ENCODE assay signal across 18 cellular contexts in the genomic region with DNA sequence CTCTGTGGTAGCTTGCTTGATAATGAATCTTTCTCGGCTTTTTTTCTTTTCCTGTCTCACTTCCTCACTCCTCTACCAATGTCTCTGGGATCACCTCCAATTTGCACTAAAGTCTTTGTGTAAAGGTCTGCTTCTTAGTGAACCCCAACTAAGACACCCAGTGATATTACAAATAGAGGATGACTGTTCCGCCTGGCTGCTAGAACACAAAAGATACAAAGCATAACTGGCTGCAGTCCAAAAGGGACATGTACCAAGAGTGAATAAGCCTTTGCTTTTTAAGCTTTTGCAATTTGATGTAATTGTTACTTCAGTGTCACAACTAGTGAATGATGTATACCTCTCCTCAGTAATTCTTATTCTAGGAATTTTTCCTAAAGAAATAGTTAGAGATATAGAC.
DNase-seq lines count a peak whose midpoint lies in the region; ATAC-seq and TF ChIP-seq lines count a peak whose summit lies in the region.
"Had no signal": no experiment of that assay in that cellular context is flagged by ENCODE, and none has a peak within 500 bp of the region (broad histone marks: within the 10 kb centered on the region; RNA-seq: fewer than 3 reads in every experiment).

No MANE protein-coding gene starts in this region.

- POLR2A ChIA-PET in PC-3 (lab: Charles Lee; ENCODE audit: unreplicated experiment) = no interaction called here

- no peak overlapping the region for H3K4me2 ChIP-seq in PC-3 (ENCODE audit: low read length)
- no peak overlapping the region for H3K4me2 ChIP-seq in fibroblast of lung (ENCODE audit: extremely low read depth, insufficient read depth, low read length)
- H3K4me2 ChIP-seq: PC-9 had no signal

- H4K20me1 ChIP-seq in PC-3 (ENCODE audit: low read length) (no peaks in the 10 kb centered on the region), fibroblast of lung (ENCODE audit: control insufficient read depth, extremely low read depth, insufficient read depth, low read length) (no peaks in the 10 kb centered on the region)

- no peak overlapping the region for H3K27ac ChIP-seq in PC-3 (ENCODE audit: low read length)
- no peak overlapping the region for H3K27ac ChIP-seq in fibroblast of lung (ENCODE audit: insufficient read depth, low read length)
- H3K27ac ChIP-seq: body of pancreas, heart right ventricle, HL-60, PC-9, suprapubic skin had no signal

- no peaks in the 10 kb centered on the region for H3F3A ChIP-seq in PC-3 (ENCODE audit: low read length, unreplicated experiment)

- ATAC-seq in PC-3 (no peak), HG03457 (IDR thresholded peaks at IDR 0.05; ENCODE audit: unreplicated experiment) (no peak), mucosa of descending colon (no peak)
- no peak for ATAC-seq in effector memory CD8-positive, alpha-beta T cell (replicated peaks)
- ATAC-seq: body of pancreas, heart right ventricle, left cardiac atrium had no signal

- H3K79me2 ChIP-seq in PC-3 (ENCODE audit: low read length) (no peaks in the 10 kb centered on the region), fibroblast of lung (ENCODE audit: control insufficient read depth, insufficient read depth, low read length) (no peaks in the 10 kb centered on the region)

- peak; percentile 92 for DNase-seq in COR-L47 (lab: John Stamatoyannopoulos, UW)
- DNase-seq in NCI-H1436 (lab: John Stamatoyannopoulos, UW) = peak; percentile 24
- peak; percentile 56 for DNase-seq in PC-3
- DNase-seq in fibroblast of lung (ENCODE audit: low read depth in 2 of 2) = peak; percentile 61 to 66
- no peak for DNase-seq in HuH-7 (ENCODE audit: low spot score)
- no peak for DNase-seq in effector memory CD8-positive, alpha-beta T cell
- DNase-seq in mucosa of descending colon = no peak
- DNase-seq: activated gamma-delta T cell, body of pancreas, heart right ventricle, HFFc6, left cardiac atrium, NCI-H226, PC-9, posterior cingulate gyrus had no signal

- no peak overlapping the region for H3K4me3 Mint-ChIP-seq in effector memory CD8-positive, alpha-beta T cell
- H3K4me3 Mint-ChIP-seq: HFFc6 had no signal

- H3K9me3 ChIP-seq in PC-3 (ENCODE audit: low read length) (no peaks in the 10 kb centered on the region), fibroblast of lung (ENCODE audit: control insufficient read depth, insufficient read depth, low read depth, low read length) (no peaks in the 10 kb centered on the region), mucosa of descending colon (no peaks in the 10 kb centered on the region)

- H2AFZ ChIP-seq in PC-3 (ENCODE audit: low read length) (no peak overlapping the region), fibroblast of lung (ENCODE audit: low read length) (no peak overlapping the region)
- H2AFZ ChIP-seq: PC-9 had no signal

- BruUV-seq in PC-3 (replicated peaks; lab: Mats Ljungman, UMichigan) = no TSS peak

- H3K27me3 Mint-ChIP-seq in effector memory CD8-positive, alpha-beta T cell = no peaks in the 10 kb centered on the region

- H3K27ac Mint-ChIP-seq in effector memory CD8-positive, alpha-beta T cell = no peak overlapping the region
- H3K27ac Mint-ChIP-seq: HFFc6 had no signal

- TF ChIP-seq CTCF in PC-3 (conservative IDR thresholded peaks at IDR 0.05; ENCODE audit: low read depth, low read length) = no peak
- no peak for TF ChIP-seq CTCF in fibroblast of lung (conservative IDR thresholded peaks at IDR 0.05 in 1 of 2, IDR thresholded peaks at IDR 0.05 in 1 of 2; ENCODE audit: low read depth in 1 of 2, low read length in 2 of 2)
- no peak for TF ChIP-seq CTCF in mucosa of descending colon (IDR thresholded peaks at IDR 0.05)

- CTCF ChIA-PET in PC-3 (lab: Charles Lee) = no interaction called here

- H3K4me1 ChIP-seq in PC-3 (ENCODE audit: insufficient read depth, low read length) (no peaks in the 10 kb centered on the region), fibroblast of lung (ENCODE audit: control insufficient read depth, extremely low read depth, insufficient read depth, low read length) (no peaks in the 10 kb centered on the region), mucosa of descending colon (ENCODE audit: low read depth) (no peaks in the 10 kb centered on the region)
- H3K4me1 ChIP-seq: body of pancreas, heart right ventricle, suprapubic skin had no signal

- peaks cover 0 to 3% of the 10 kb centered on the region in 2 donors for H3K9me3 Mint-ChIP-seq in effector memory CD8-positive, alpha-beta T cell

- no peak overlapping the region for H3K9ac ChIP-seq in PC-3 (ENCODE audit: low read length)
- no peak overlapping the region for H3K9ac ChIP-seq in fibroblast of lung (ENCODE audit: insufficient read depth, low read length)

- H3K4me3 ChIP-seq in PC-3 (ENCODE audit: low read length) = no peak overlapping the region
- no peak overlapping the region for H3K4me3 ChIP-seq in fibroblast of lung (replicated peaks in 1 of 4; ENCODE audit: control extremely low read depth in 1 of 4, insufficient read depth in 1 of 4, low read depth in 3 of 4, low read length in 4 of 4)
- H3K4me3 ChIP-seq in mucosa of descending colon = no peak overlapping the region
- H3K4me3 ChIP-seq: body of pancreas, heart right ventricle, PC-9, suprapubic skin had no signal

- H3K9me2 ChIP-seq in PC-3 (replicated peaks; ENCODE audit: low read length) = no peaks in the 10 kb centered on the region

- no peaks in the 10 kb centered on the region for H3K36me3 Mint-ChIP-seq in effector memory CD8-positive, alpha-beta T cell (ENCODE audit: insufficient read depth)

- intact Hi-C loops in PC-3 (cut with micrococcal nuclease) = no loop called here
- intact Hi-C loops in mucosa of descending colon (cut with DNase I, micrococcal nuclease) = no loop called here

- no peaks in the 10 kb centered on the region for H3K27me3 ChIP-seq in PC-3 (ENCODE audit: low read length)
- no peaks in the 10 kb centered on the region for H3K27me3 ChIP-seq in fibroblast of lung (ENCODE audit: control insufficient read depth, insufficient read depth, low read length)
- H3K27me3 ChIP-seq: body of pancreas, heart right ventricle, suprapubic skin had no signal

- H3K36me3 ChIP-seq in PC-3 (ENCODE audit: low read depth, low read length) (no peaks in the 10 kb centered on the region), fibroblast of lung (ENCODE audit: control insufficient read depth, insufficient read depth, low read length) (no peaks in the 10 kb centered on the region), mucosa of descending colon (ENCODE audit: low read depth) (no peaks in the 10 kb centered on the region)
- H3K36me3 ChIP-seq: heart right ventricle, suprapubic skin had no signal

- no peaks in the 10 kb centered on the region for H3K4me1 Mint-ChIP-seq in effector memory CD8-positive, alpha-beta T cell (ENCODE audit: low read depth in 2 of 2)

Comparison
In these comparisons a context has a peak if more than half of its experiments do, and no peak if none do; other contexts are left out.
1. DNase-seq: peak in COR-L47 (single experiment), NCI-H1436 (single experiment), PC-3 (single experiment) and fibroblast of lung (2 of 2); none in HuH-7 (single experiment), effector memory CD8-positive, alpha-beta T cell (0 of 3) and mucosa of descending colon (0 of 3).